In the genomic region with DNA sequence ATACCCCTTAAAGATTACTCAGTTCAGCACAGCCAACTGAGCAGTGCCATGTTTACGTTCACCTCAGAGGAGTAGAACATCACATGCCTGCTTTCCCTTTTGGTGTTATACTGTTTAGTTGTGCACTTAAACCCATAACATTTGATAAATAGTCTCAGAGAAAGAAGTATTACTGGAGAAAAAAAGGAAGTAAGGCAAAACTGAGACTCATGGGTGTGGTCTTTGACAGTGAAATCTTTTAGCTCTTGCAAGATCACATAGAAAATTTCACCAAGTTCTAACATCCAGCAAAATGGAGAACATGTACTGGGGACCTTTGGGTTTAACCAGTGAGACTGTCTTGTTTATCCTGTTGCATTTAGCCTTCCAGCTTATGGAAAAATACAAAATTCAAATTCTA, we compare ENCODE assay signal across 1 cellular context.
TF ChIP-seq lines count a peak whose summit lies in the region.

No MANE protein-coding gene starts in this region.

TF ChIP-seq in K562, 482 proteins besides CTCF, POLR2A, EP300 and RAD21:
- TF ChIP-seq PBX2 (CRISPR knock-in tag; IDR thresholded peaks at IDR 0.05; ENCODE audit: low read depth) (no peak), PBX2 (tag; conservative IDR thresholded peaks at IDR 0.05; ENCODE audit: low read depth) (peak; percentile 45; the same call in 1 of the 2 replicates), POLR2AphosphoS5 (IDR thresholded peaks at IDR 0.05; ENCODE audit: control insufficient read depth, insufficient read depth, low read depth, low read length) (0 out of 2 replicates have a peak, but pooled peaks have one; percentile 22), CCNT2 (IDR thresholded peaks at IDR 0.05; ENCODE audit: borderline replicate concordance, extremely low read depth, insufficient read length, low read depth, low read length) (no peak), PPARD (CRISPR knock-in tag; IDR thresholded peaks at IDR 0.05) (no peak), EWSR1 (IDR thresholded peaks at IDR 0.05; ENCODE audit: borderline replicate concordance, low read depth, partially characterized antibody) (no peak), ZNF830 (CRISPR knock-in tag; IDR thresholded peaks at IDR 0.05) (no peak), ZNF778 (CRISPR knock-in tag; IDR thresholded peaks at IDR 0.05) (no peak), FOXO4 (CRISPR knock-in tag; IDR thresholded peaks at IDR 0.05) (no peak), ETV1 (tag; conservative IDR thresholded peaks at IDR 0.05; ENCODE audit: low read depth) (no peak)
TF ChIP-seq in K562: peak in this region for 2.
